9 cellular contexts compared by ENCODE assay signal in genomic region chr17:50206604-50207293, GRCh38. TPM values are rescaled to one million over a fixed set of nuclear protein-coding genes. Genes with fewer than 3 reads are reported as not detected.
DNase-seq lines count a peak whose midpoint lies in the region; ATAC-seq and TF ChIP-seq lines count a peak whose summit lies in the region.
"Had no signal": no experiment of that assay in that cellular context is flagged by ENCODE, and none has a peak within 500 bp of the region (broad histone marks: within the 10 kb centered on the region; RNA-seq: fewer than 3 reads in every experiment).

No MANE protein-coding gene starts in this region.

- no peak overlapping the region for H3K23ac ChIP-seq in mesenchymal stem cell (ENCODE audit: low read length in 2 of 2)

- H2AK5ac ChIP-seq in mesenchymal stem cell (ENCODE audit: low read length, severe bottlenecking) = no peak overlapping the region

- peak; percentile 3 for DNase-seq in stimulated activated naive CD4-positive, alpha-beta T cell treated with Interleukin-2 at 50 U/mL for 16 hours (lab: John Stamatoyannopoulos, UW)
- no peak for DNase-seq in stimulated activated naive CD4-positive, alpha-beta T cell (lab: John Stamatoyannopoulos, UW)
- DNase-seq in adipocyte (ENCODE audit: low read depth) (peak; percentile 88), mesenchymal stem cell (peak; percentile 79), superior temporal gyrus (ENCODE audit: extremely low spot score) (no peak), DMS114 treated with DMSO at 0.1 percent for 48 hours (lab: John Stamatoyannopoulos, UW; ENCODE audit: unreplicated experiment) (no peak), cortex of kidney (lab: John Stamatoyannopoulos, UW) (no peak)
- DNase-seq: foreskin keratinocyte had no signal

- peak overlapping the region; percentile 46 to 67 for H3K18ac ChIP-seq in mesenchymal stem cell (ENCODE audit: low read depth in 1 of 2, low read length in 2 of 2)

- no peaks in the 10 kb centered on the region for H3K9me3 ChIP-seq in adipocyte (ENCODE audit: control insufficient read depth, low read length)
- H3K9me3 ChIP-seq in mesenchymal stem cell (ENCODE audit: control insufficient read depth, low read length) = no peaks in the 10 kb centered on the region

- peak overlapping the region; percentile 11 for H2BK5ac ChIP-seq in mesenchymal stem cell (ENCODE audit: low read depth, low read length, poor library complexity, severe bottlenecking)

- H4K91ac ChIP-seq in mesenchymal stem cell (ENCODE audit: low read length) = peak overlapping the region; percentile 73

- H3K4me3 ChIP-seq in adipocyte (ENCODE audit: low read length) = peak overlapping the region; percentile 60
- peak overlapping the region in 1 of 2 experiments; percentile 62 for H3K4me3 ChIP-seq in mesenchymal stem cell (ENCODE audit: insufficient read depth in 1 of 2, low read depth in 1 of 2, low read length in 2 of 2)

- H3K4me1 ChIP-seq in adipocyte (ENCODE audit: control insufficient read depth, insufficient read depth, low read length) = peaks cover 81% of the 10 kb centered on the region
- H3K4me1 ChIP-seq in mesenchymal stem cell (ENCODE audit: control insufficient read depth, insufficient read depth, low read depth, low read length) = peaks cover 62% of the 10 kb centered on the region

- peak overlapping the region; percentile 45 for H4K8ac ChIP-seq in mesenchymal stem cell (ENCODE audit: low read length)

- H2BK12ac ChIP-seq in mesenchymal stem cell (ENCODE audit: low read length in 2 of 2) = peak overlapping the region; percentile 20 to 88

- H3K4ac ChIP-seq in mesenchymal stem cell (ENCODE audit: low read depth in 1 of 2, low read length in 2 of 2) = no peak overlapping the region

- no peaks in the 10 kb centered on the region for H3K36me3 ChIP-seq in adipocyte (ENCODE audit: control insufficient read depth, insufficient read depth, low read length, severe bottlenecking)
- H3K36me3 ChIP-seq in mesenchymal stem cell (ENCODE audit: control insufficient read depth in 1 of 2, insufficient read depth in 2 of 2, low read depth in 1 of 2, low read length in 2 of 2) = no peaks in the 10 kb centered on the region

- H3K9ac ChIP-seq in adipocyte (ENCODE audit: low read length) (peak overlapping the region; percentile 79), mesenchymal stem cell (ENCODE audit: low read length) (peak overlapping the region; percentile 69)

- no peak for ATAC-seq in GM18505 (IDR thresholded peaks at IDR 0.05; ENCODE audit: unreplicated experiment)
- ATAC-seq: foreskin keratinocyte had no signal

- H3K79me1 ChIP-seq in mesenchymal stem cell (replicated peaks; ENCODE audit: low read length, poor library complexity, severe bottlenecking) = peaks cover 9% of the 10 kb centered on the region

- no peak for TF ChIP-seq POLR2A in GM18505 (IDR thresholded peaks at IDR 0.05; ENCODE audit: borderline replicate concordance, extremely low read depth, insufficient read depth, insufficient read length)

- no peak overlapping the region for H2BK15ac ChIP-seq in mesenchymal stem cell (ENCODE audit: low read depth, poor library complexity, severe bottlenecking)

- H3K27ac ChIP-seq in mesenchymal stem cell (ENCODE audit: low read length, poor library complexity, severe bottlenecking) = peak overlapping the region; percentile 17
- H3K27ac ChIP-seq: foreskin keratinocyte had no signal

- peak overlapping the region; percentile 31 for H3K4me2 ChIP-seq in mesenchymal stem cell (ENCODE audit: low read length, poor library complexity, severe bottlenecking)

- H3K27me3 ChIP-seq in adipocyte (replicated peaks; ENCODE audit: control insufficient read depth, insufficient read depth, low read length) (no peaks in the 10 kb centered on the region), mesenchymal stem cell (ENCODE audit: control insufficient read depth in 1 of 2, insufficient read depth in 1 of 2, low read length in 2 of 2) (no peaks in the 10 kb centered on the region)

- no peak overlapping the region for H2AFZ ChIP-seq in mesenchymal stem cell (ENCODE audit: low read depth, low read length)

- peak overlapping the region; percentile 83 for H2BK120ac ChIP-seq in mesenchymal stem cell (ENCODE audit: low read depth, low read length)

- no peak overlapping the region for H3K14ac ChIP-seq in mesenchymal stem cell (ENCODE audit: low read length in 2 of 2)

- WGBS in mesenchymal stem cell = 13% methylated on average over 11 of the region's 18 CpGs

RNA-seq across cellular contexts. Expression of gene COL1A1, which starts 5.3 kb away (rescaled TPM):
- polyA plus RNA-seq in mesenchymal stem cell (2013, experiment 1 of 2) = 4,381 TPM
- 4,150 TPM for polyA plus RNA-seq in mesenchymal stem cell (2013, experiment 2 of 2)

RNA-seq across cellular contexts. Expression of gene SGCA, which starts 40.9 kb away (rescaled TPM):
- polyA plus RNA-seq in mesenchymal stem cell (2013, experiment 1 of 2) = 0.14 TPM
- polyA plus RNA-seq in mesenchymal stem cell (2013, experiment 2 of 2) = 0.08 TPM
- polyA plus RNA-seq: foreskin keratinocyte had no signal

RNA-seq across cellular contexts. Expression of gene PPP1R9B, which starts 56.3 kb away (rescaled TPM):
- 34.9 TPM for polyA plus RNA-seq in mesenchymal stem cell (2013, experiment 1 of 2)
- polyA plus RNA-seq in mesenchymal stem cell (2013, experiment 2 of 2) = 33.0 TPM

Comparison
In these comparisons a context has a peak if more than half of its experiments do, and no peak if none do; other contexts are left out.
1. DNase-seq: peak in stimulated activated naive CD4-positive, alpha-beta T cell treated with Interleukin-2 at 50 U/mL for 16 hours (single experiment), adipocyte (single experiment) and mesenchymal stem cell (single experiment); none in stimulated activated naive CD4-positive, alpha-beta T cell (0 of 6), superior temporal gyrus (single experiment), DMS114 treated with DMSO at 0.1 percent for 48 hours (single experiment) and cortex of kidney (single experiment).